Comparison of ENCODE assay signal across 21 cellular contexts in the genomic region with DNA sequence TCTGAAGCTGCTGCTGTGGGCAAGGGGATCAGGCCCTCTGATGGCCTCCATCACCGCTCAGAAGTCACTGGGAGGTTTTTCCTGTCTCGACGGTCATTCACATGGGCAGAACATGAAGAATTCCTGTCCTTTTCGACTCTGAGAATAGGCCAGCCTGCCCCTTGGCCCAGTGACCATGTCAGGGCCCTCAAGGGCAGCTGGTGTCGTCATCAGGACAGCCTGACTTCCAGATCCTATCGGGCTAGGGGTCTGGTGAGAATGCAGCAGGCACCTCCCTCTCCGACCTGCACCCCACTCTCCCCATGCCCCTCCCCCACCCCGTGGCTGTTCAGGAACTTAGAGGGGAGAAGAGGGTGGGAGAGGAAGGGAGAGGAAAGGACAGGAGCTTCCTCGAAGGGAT. TPM values are rescaled to one million over a fixed set of nuclear protein-coding genes. Genes with fewer than 3 reads are reported as not detected.
DNase-seq lines count a peak whose midpoint lies in the region; ATAC-seq and TF ChIP-seq lines count a peak whose summit lies in the region.
"Had no signal": no experiment of that assay in that cellular context is flagged by ENCODE, and none has a peak within 500 bp of the region (broad histone marks: within the 10 kb centered on the region; RNA-seq: fewer than 3 reads in every experiment).

No MANE protein-coding gene starts in this region.

- H2BK5ac ChIP-seq in H9 (ENCODE audit: insufficient read length, low read length), result no peak overlapping the region

- peaks cover 61 to 79% of the 10 kb centered on the region in 2 experiments for H3K4me1 Mint-ChIP-seq in H9
- H3K4me1 Mint-ChIP-seq in dendritic cell treated with granulocyte-macrophage colony-stimulating factor and Interleukin-4, amounts not matched to agents 40 ng/mL and 50 ng/mL, for 4 days (ENCODE audit: low read depth), result peaks cover 51% of the 10 kb centered on the region

- no peak overlapping the region for H3K4me2 ChIP-seq in H9 (ENCODE audit: insufficient read depth, insufficient read length, low read length)
- H3K4me2 ChIP-seq in neural cell (ENCODE audit: low read length), result no peak overlapping the region

- H3K4me3 ChIP-seq in neural cell (ENCODE audit: low read length) (peak overlapping the region; percentile 18), stomach (no peak overlapping the region), H7 (ENCODE audit: insufficient read depth, low read depth, low read length) (no peak overlapping the region)
- H3K4me3 ChIP-seq: body of pancreas, SK-N-MC, vagina had no signal

- H3T11ph ChIP-seq in H9 (ENCODE audit: low read length), result no peak overlapping the region

- no peak for TF ChIP-seq POLR2A in stomach (IDR thresholded peaks at IDR 0.05)

- WGBS in H9 (ENCODE audit: extremely low coverage, insufficient read length, low lambda C conversion rate), result no CpG with 5 or more reads among the region's 9 CpGs
- 55 to 73% (median 68%) methylated on average over 7 to 9 of the region's 9 CpGs for WGBS in stomach, 5 donors

- no peak overlapping the region; the same call in 1 of the 2 replicates for H3K14ac ChIP-seq in H9 (ENCODE audit: insufficient read depth, low read length)

- H3K4me3 Mint-ChIP-seq in H9, result 0 out of 5 replicates have a peak overlapping the region, but pooled peaks of 1 of the 2 experiments have one; percentile 17
- no peak overlapping the region for H3K4me3 Mint-ChIP-seq in dendritic cell treated with granulocyte-macrophage colony-stimulating factor and Interleukin-4, amounts not matched to agents 40 ng/mL and 50 ng/mL, for 4 days
- H3K4me3 Mint-ChIP-seq: T-helper 2 cell treated with Interferon-gamma antibody and Interleukin-4, amounts not matched to agents 5 μg/mL and 100 μg/mL, for 36 hours had no signal

- H2AK5ac ChIP-seq in H9 (ENCODE audit: insufficient read length, low read length), result no peak overlapping the region

- ATAC-seq in GM21423 (IDR thresholded peaks at IDR 0.05; ENCODE audit: unreplicated experiment), result no peak
- ATAC-seq: body of pancreas; effector memory CD8-positive, alpha-beta T cell had no signal

- no peak overlapping the region for H4K8ac ChIP-seq in H9 (replicated peaks; ENCODE audit: insufficient read length, low read depth, low read length)

- H3K9me3 Mint-ChIP-seq in H9, result no peaks in the 10 kb centered on the region; a peak in 1 of 5 replicates
- H3K9me3 Mint-ChIP-seq in dendritic cell treated with granulocyte-macrophage colony-stimulating factor and Interleukin-4, amounts not matched to agents 40 ng/mL and 50 ng/mL, for 4 days, result no peaks in the 10 kb centered on the region
- H3K9me3 Mint-ChIP-seq: effector memory CD8-positive, alpha-beta T cell; T-helper 2 cell treated with Interferon-gamma antibody and Interleukin-4, amounts not matched to agents 5 μg/mL and 100 μg/mL, for 36 hours had no signal

- H3K36me3 ChIP-seq in neural cell (ENCODE audit: insufficient read depth, low read length) (no peaks in the 10 kb centered on the region), stomach (peaks cover 0 to 13% (median 4%) of the 10 kb centered on the region in 4 donors), H7 (replicated peaks; ENCODE audit: control insufficient read depth, insufficient read depth, low read length) (no peaks in the 10 kb centered on the region; the same call in 1 of the 2 replicates)
- H3K36me3 ChIP-seq: vagina had no signal

- no peak overlapping the region for H2BK15ac ChIP-seq in H9 (ENCODE audit: low read depth, low read length)

- no peaks in the 10 kb centered on the region for H3K27me3 ChIP-seq in H9 (ENCODE audit: insufficient read depth, low read length)
- H3K27me3 ChIP-seq in neural cell (ENCODE audit: insufficient read depth, low read depth, low read length), result no peaks in the 10 kb centered on the region
- no peaks in the 10 kb centered on the region for H3K27me3 ChIP-seq in stomach
- no peaks in the 10 kb centered on the region for H3K27me3 ChIP-seq in H7 (ENCODE audit: control insufficient read depth, insufficient read depth, low read length)
- H3K27me3 ChIP-seq: body of pancreas, vagina had no signal

- H3K27ac ChIP-seq in H9 (ENCODE audit: insufficient read length, low read depth, low read length) (no peak overlapping the region), neural cell (ENCODE audit: low read length) (peak overlapping the region; percentile 34), stomach (peak overlapping the region in 4 of 5 donors; percentile 10 to 58 (median 28))
- H3K27ac ChIP-seq: body of pancreas, SK-N-MC, vagina, VCaP had no signal

- H3K9me3 ChIP-seq in H9 (ENCODE audit: control insufficient read depth, low read depth, low read length), result no peaks in the 10 kb centered on the region
- no peaks in the 10 kb centered on the region for H3K9me3 ChIP-seq in neural cell (ENCODE audit: low read length)
- H3K9me3 ChIP-seq in stomach, result no peaks in the 10 kb centered on the region
- H3K9me3 ChIP-seq: body of pancreas, vagina had no signal

- no peak overlapping the region for H3K23ac ChIP-seq in H9 (ENCODE audit: insufficient read length, low read depth, low read length)

- DNase-seq in H9, result no peak
- no peak for DNase-seq in stomach
- DNase-seq in H7, result no peak
- DNase-seq in activated CD4-positive, alpha-beta T cell treated with anti-CD3 and anti-CD28 coated beads for 1 hour, result no peak
- DNase-seq: activated CD8-positive, alpha-beta memory T cell treated with anti-CD3 and anti-CD28 coated beads, Interleukin-2, amount 50 U/mL, for 48 hours; effector memory CD8-positive, alpha-beta T cell; GF-D8; KG1; MV-4-11; NCI-H1694 treated with DMSO at 0.1 percent for 48 hours; NCI-H2171 treated with DMSO at 0.1 percent for 48 hours; NCI-H69; retina had no signal

- H3K36me3 Mint-ChIP-seq in H9 (ENCODE audit: insufficient read depth in 1 of 3, low read depth in 3 of 3), result peaks cover 0 to 14% (median 12%) of the 10 kb centered on the region in 3 experiments; a peak in 5 of 7 replicates
- no peaks in the 10 kb centered on the region for H3K36me3 Mint-ChIP-seq in dendritic cell treated with granulocyte-macrophage colony-stimulating factor and Interleukin-4, amounts not matched to agents 40 ng/mL and 50 ng/mL, for 4 days (ENCODE audit: low read depth)

- H3K4ac ChIP-seq in H9 (ENCODE audit: low read depth, low read length), result no peak overlapping the region

- peaks cover 7% of the 10 kb centered on the region for H3K27me3 Mint-ChIP-seq in H9 (ENCODE audit: low read depth)
- H3K27me3 Mint-ChIP-seq in dendritic cell treated with granulocyte-macrophage colony-stimulating factor and Interleukin-4, amounts not matched to agents 40 ng/mL and 50 ng/mL, for 4 days, result peaks cover 18% of the 10 kb centered on the region
- H3K27me3 Mint-ChIP-seq: effector memory CD8-positive, alpha-beta T cell had no signal

- no peak overlapping the region for H3K18ac ChIP-seq in H9 (ENCODE audit: insufficient read length, low read depth, low read length)

- no peak overlapping the region for H2BK12ac ChIP-seq in H9 (ENCODE audit: insufficient read length, low read depth, low read length)

- H4K91ac ChIP-seq in H9 (ENCODE audit: insufficient read length, low read depth, low read length), result no peak overlapping the region

- TF ChIP-seq EP300 in neural cell (conservative IDR thresholded peaks at IDR 0.05; ENCODE audit: poor library complexity, severe bottlenecking), result no peak
- no peak for TF ChIP-seq EP300 in stomach (IDR thresholded peaks at IDR 0.05)

- H2BK20ac ChIP-seq in H9 (ENCODE audit: low read depth, low read length, poor library complexity, severe bottlenecking), result no peak overlapping the region

- no peak overlapping the region for H2BK120ac ChIP-seq in H9 (ENCODE audit: low read depth, low read length, poor library complexity, severe bottlenecking)

- H3K27ac Mint-ChIP-seq in H9, result peak overlapping the region in 2 of 3 experiments; percentile 35 to 60; a peak in 3 of 7 replicates
- H3K27ac Mint-ChIP-seq in dendritic cell treated with granulocyte-macrophage colony-stimulating factor and Interleukin-4, amounts not matched to agents 40 ng/mL and 50 ng/mL, for 4 days, result peak overlapping the region; percentile 4
- H3K27ac Mint-ChIP-seq: T-helper 2 cell treated with Interferon-gamma antibody and Interleukin-4, amounts not matched to agents 5 μg/mL and 100 μg/mL, for 36 hours had no signal

- intact Hi-C loops in dendritic cell treated with granulocyte-macrophage colony-stimulating factor and Interleukin-4, amounts not matched to agents 40 ng/mL and 50 ng/mL, for 4 days (cut with micrococcal nuclease), result loop anchor here (5.0 kb wide), 1 partner anchor 135 kb away; no protein-coding TSS in a partner anchor
- intact Hi-C loops in stomach (cut with DNase I; ENCODE audit: low total_unique reads), result no loop called here

- peaks cover 4% of the 10 kb centered on the region for H3K23me2 ChIP-seq in H9 (ENCODE audit: insufficient read length, low read depth, low read length, poor library complexity, severe bottlenecking)

- H3K9ac ChIP-seq in H9 (ENCODE audit: extremely low read depth, insufficient read length, low read length) (no peak overlapping the region), neural cell (ENCODE audit: low read length) (peak overlapping the region; percentile 29)

- H3K79me1 ChIP-seq in H9 (ENCODE audit: insufficient read depth, low read depth, low read length, poor library complexity, severe bottlenecking), result no peaks in the 10 kb centered on the region

- H4K20me1 ChIP-seq in H9 (ENCODE audit: control insufficient read depth, insufficient read depth, insufficient read length) (no peaks in the 10 kb centered on the region), neural cell (ENCODE audit: insufficient read depth) (no peaks in the 10 kb centered on the region)

- TF ChIP-seq CTCF in H9 (conservative IDR thresholded peaks at IDR 0.05) (no peak), neural cell (IDR thresholded peaks at IDR 0.05; ENCODE audit: poor library complexity, severe bottlenecking) (no peak), stomach (IDR thresholded peaks at IDR 0.05) (no peak)

- H4K5ac ChIP-seq in H9 (ENCODE audit: insufficient read length, low read depth, low read length), result no peak overlapping the region

- H3K56ac ChIP-seq in H9 (ENCODE audit: insufficient read length, low read depth, low read length), result no peak overlapping the region

- no peaks in the 10 kb centered on the region for H3F3A ChIP-seq in neural cell (ENCODE audit: insufficient read depth, low read length, poor library complexity, severe bottlenecking)

- no peak for TF ChIP-seq RAD21 in neural cell (conservative IDR thresholded peaks at IDR 0.05)

- H2AFZ ChIP-seq in H9 (ENCODE audit: low read length) (no peak overlapping the region), neural cell (ENCODE audit: low read depth, low read length) (no peak overlapping the region)

- peaks cover 2% of the 10 kb centered on the region; the same call in 1 of the 2 replicates for H3K4me1 ChIP-seq in H9 (ENCODE audit: insufficient read depth, low read length)
- H3K4me1 ChIP-seq in stomach, result peaks cover 13 to 70% (median 53%) of the 10 kb centered on the region in 4 donors

- H3K79me2 ChIP-seq in H9 (ENCODE audit: insufficient read depth, low read length) (no peaks in the 10 kb centered on the region), neural cell (replicated peaks; ENCODE audit: insufficient read depth, low read length) (peaks cover 69% of the 10 kb centered on the region)

- H3K9me2 ChIP-seq in neural cell (ENCODE audit: insufficient read depth, low read length), result no peaks in the 10 kb centered on the region

RNA-seq across cellular contexts. Expression of gene TP53I11, which starts 3.6 kb away (rescaled TPM):
- 94.2 and 95.6 TPM in 2 replicates for total RNA-seq in H9 (2021)
- 30.0 and 31.4 TPM in 2 replicates for polyA plus RNA-seq in neural cell
- 50.4 and 59.5 TPM in 2 replicates for polyA minus RNA-seq in neural cell
- 100 to 1,000 TPM in 1 of 5 donors, 10 to 100 TPM in 4; 27.2 to 155 (median 31.6) TPM for total RNA-seq in stomach
- 10 to 100 TPM; 12.4 to 27.1 (median 18.5) TPM for polyA plus RNA-seq in stomach
- 34.6 and 46.9 TPM in 2 replicates for total RNA-seq in H7 (2014; rRNA removed; shearing (Covaris generic))
